Comparison of ENCODE assay signal across 8 cellular contexts in the genomic region with DNA sequence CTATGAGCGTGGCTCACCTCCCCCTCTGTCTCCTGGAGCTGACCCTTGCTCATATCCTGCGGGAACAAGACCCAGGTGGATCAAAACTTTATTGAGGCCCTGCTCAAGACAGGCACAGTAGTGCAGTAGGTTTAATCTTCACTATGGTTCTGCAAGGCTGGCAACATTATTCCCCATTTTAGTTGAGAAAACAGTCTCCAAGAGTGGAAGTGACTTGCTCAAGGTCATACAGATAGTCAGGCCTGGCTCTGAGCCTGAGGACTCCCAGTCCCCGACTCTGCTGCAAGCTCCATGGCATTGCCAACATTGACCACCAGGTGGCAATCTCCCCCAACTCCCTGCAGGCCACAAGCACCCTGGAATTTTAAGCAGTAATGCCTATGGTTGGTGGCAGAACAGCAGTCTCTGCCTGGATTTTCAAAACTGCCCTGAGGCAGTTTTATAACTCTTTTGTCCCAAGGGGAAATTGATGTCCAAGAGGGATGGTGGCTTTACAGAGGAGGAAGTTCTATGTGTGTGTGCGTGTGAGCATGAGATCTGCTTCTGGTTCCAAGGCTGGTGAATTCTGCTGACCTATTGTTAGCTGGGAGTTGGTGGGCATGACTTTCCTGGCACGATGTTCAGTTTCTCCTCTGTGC. TPM values are rescaled to one million over a fixed set of nuclear protein-coding genes. Genes with fewer than 3 reads are reported as not detected.
DNase-seq lines count a peak whose midpoint lies in the region; ATAC-seq and TF ChIP-seq lines count a peak whose summit lies in the region.

No MANE protein-coding gene starts in this region.

- 0% methylated on average over 1 of the region's 5 CpGs; no CpG with 5 or more reads in 1 of the 2 donors for WGBS in gastroesophageal sphincter (ENCODE audit: low coverage in 1 of 2), 2 donors

- peaks cover 3 to 5% (median 4%) of the 10 kb centered on the region in 3 donors for H3K36me3 Mint-ChIP-seq in CD8-positive, alpha-beta memory T cell
- H3K36me3 Mint-ChIP-seq in osteocyte (ENCODE audit: unreplicated experiment), result peaks cover 5% of the 10 kb centered on the region

- no peak overlapping the region for H3K4me3 Mint-ChIP-seq in CD8-positive, alpha-beta memory T cell
- H3K4me3 Mint-ChIP-seq in osteocyte (ENCODE audit: unreplicated experiment), result no peak overlapping the region

- CTCF ChIA-PET in CD8-positive, alpha-beta memory T cell (lab: Charles Lee), result interaction anchor here (0.6 to 5.5 kb wide), 18 partner anchors 8 to 366 kb away, joined by 3 to 38 read pairs (median 4); no protein-coding TSS in a partner anchor

- no peak overlapping the region for H3K27ac ChIP-seq in CD8-positive, alpha-beta memory T cell (ENCODE audit: low read depth, low read length)
- no peak overlapping the region for H3K27ac ChIP-seq in SJCRH30
- no peak overlapping the region for H3K27ac ChIP-seq in gastroesophageal sphincter
- H3K27ac ChIP-seq in thoracic aorta, result no peak overlapping the region

- POLR2A ChIA-PET in CD8-positive, alpha-beta memory T cell (lab: Charles Lee), result no interaction called here

- no peaks in the 10 kb centered on the region for H3K9me3 ChIP-seq in CD8-positive, alpha-beta memory T cell (ENCODE audit: low read length)
- no peaks in the 10 kb centered on the region for H3K9me3 ChIP-seq in SJCRH30 (replicated peaks)
- H3K9me3 ChIP-seq in gastroesophageal sphincter, result no peaks in the 10 kb centered on the region
- no peaks in the 10 kb centered on the region for H3K9me3 ChIP-seq in thoracic aorta

- no peaks in the 10 kb centered on the region for H3K27me3 Mint-ChIP-seq in CD8-positive, alpha-beta memory T cell
- H3K27me3 Mint-ChIP-seq in osteocyte (ENCODE audit: unreplicated experiment), result peaks cover 9% of the 10 kb centered on the region

- TF ChIP-seq CTCF in gastroesophageal sphincter (IDR thresholded peaks at IDR 0.05) (peak; percentile 81 to 93 (median 86)), osteocyte (IDR thresholded peaks at IDR 0.05) (peak; percentile 97), thoracic aorta (IDR thresholded peaks at IDR 0.05) (peak; percentile 83)

- ATAC-seq in GM21423 (IDR thresholded peaks at IDR 0.05; ENCODE audit: unreplicated experiment) (peak; percentile 54), gastroesophageal sphincter (peak; percentile 74), thoracic aorta (ENCODE audit: insufficient number of reproducible peaks, low FRiP score, low read depth) (peak; percentile 74)

- TF ChIP-seq POLR2A in gastroesophageal sphincter (IDR thresholded peaks at IDR 0.05), result no peak

- no peaks in the 10 kb centered on the region for H3K4me1 Mint-ChIP-seq in CD8-positive, alpha-beta memory T cell
- no peaks in the 10 kb centered on the region for H3K4me1 Mint-ChIP-seq in osteocyte (ENCODE audit: unreplicated experiment)

- H3K4me3 ChIP-seq in CD8-positive, alpha-beta memory T cell (ENCODE audit: low read length), result no peak overlapping the region
- H3K4me3 ChIP-seq in SJCRH30 (no peak overlapping the region), gastroesophageal sphincter (no peak overlapping the region), thoracic aorta (no peak overlapping the region)

- peaks cover 0 to 4% (median 2%) of the 10 kb centered on the region in 5 donors for H3K9me3 Mint-ChIP-seq in CD8-positive, alpha-beta memory T cell
- peaks cover 7% of the 10 kb centered on the region for H3K9me3 Mint-ChIP-seq in osteocyte (ENCODE audit: unreplicated experiment)

- no peaks in the 10 kb centered on the region for H3K36me3 ChIP-seq in CD8-positive, alpha-beta memory T cell (ENCODE audit: insufficient read depth, low read length)
- H3K36me3 ChIP-seq in SJCRH30, result no peaks in the 10 kb centered on the region
- H3K36me3 ChIP-seq in gastroesophageal sphincter, result no peaks in the 10 kb centered on the region
- no peaks in the 10 kb centered on the region for H3K36me3 ChIP-seq in thoracic aorta

- H3K4me1 ChIP-seq in CD8-positive, alpha-beta memory T cell (ENCODE audit: insufficient read depth, low read length), result no peaks in the 10 kb centered on the region
- H3K4me1 ChIP-seq in SJCRH30 (no peaks in the 10 kb centered on the region), gastroesophageal sphincter (no peaks in the 10 kb centered on the region), thoracic aorta (ENCODE audit: control insufficient read depth in 1 of 2, low read depth in 2 of 2) (no peaks in the 10 kb centered on the region)

- H3K27me3 ChIP-seq in CD8-positive, alpha-beta memory T cell (ENCODE audit: insufficient read depth, low read length, poor library complexity, severe bottlenecking), result no peaks in the 10 kb centered on the region
- H3K27me3 ChIP-seq in SJCRH30 (no peaks in the 10 kb centered on the region), gastroesophageal sphincter (no peaks in the 10 kb centered on the region), thoracic aorta (replicated peaks; ENCODE audit: insufficient read depth) (no peaks in the 10 kb centered on the region)

- no peak for TF ChIP-seq EP300 in gastroesophageal sphincter (IDR thresholded peaks at IDR 0.05)

- H3K27ac Mint-ChIP-seq in CD8-positive, alpha-beta memory T cell, result no peak overlapping the region
- no peak overlapping the region for H3K27ac Mint-ChIP-seq in osteocyte (ENCODE audit: unreplicated experiment)

- DNase-seq in CD8-positive, alpha-beta memory T cell, result peak; percentile 50 to 76 (median 52)
- peak; percentile 78 for DNase-seq in M059J (ENCODE audit: low read depth)
- DNase-seq in SJCRH30, result peak; percentile 75 to 87
- DNase-seq in activated effector memory CD4-positive, alpha-beta T cell treated with anti-CD3 and anti-CD28 coated beads, Interleukin-2, amount 50 U/mL, for 16 hours, result peak; percentile 89
- DNase-seq in osteocyte (ENCODE audit: extremely low spot score, unreplicated experiment), result peak; percentile 94
- DNase-seq in thoracic aorta (ENCODE audit: low spot score), result no peak

RNA-seq across cellular contexts. Expression of gene NEU3, which starts 34.1 kb away (rescaled TPM):
- total RNA-seq in CD8-positive, alpha-beta memory T cell, result 10 to 100 TPM; 12.7 TPM
- 2.1 TPM for polyA plus RNA-seq in CD8-positive, alpha-beta memory T cell
- 7.2 and 8.2 TPM in 2 replicates for total RNA-seq in M059J (2014; rRNA removed; shearing (Covaris generic))
- total RNA-seq in SJCRH30 (2014; rRNA removed; shearing (Covaris generic)), result 10.4 and 10.8 TPM in 2 replicates
- total RNA-seq in gastroesophageal sphincter, result 1 to 10 TPM; 4.1 to 7.5 (median 6.0) TPM
- 9.4 and 10.1 TPM in 2 replicates for total RNA-seq in osteocyte
- 10 to 100 TPM; 11.9 to 23.3 TPM for total RNA-seq in thoracic aorta
